ENCODE assay signal across 8 cellular contexts in genomic region chr22:31749636-31750364, GRCh38. TPM values are rescaled to one million over a fixed set of nuclear protein-coding genes. Genes with fewer than 3 reads are reported as not detected.
A peak's percentile ranks its signal among the peaks of the same experiment; 100 is the strongest.
DNase-seq lines count a peak whose midpoint lies in the region; ATAC-seq and TF ChIP-seq lines count a peak whose summit lies in the region.

Gene PRR14L (minus strand): TSS chr22:31750132. CDS start chr22:31738860, 11,272 bp downstream.

- peak within 1 kb of the TSS; percentile 96 for H3K9ac ChIP-seq in H9 (ENCODE audit: extremely low read depth, insufficient read length, low read length)

- H2BK12ac ChIP-seq in H9 (ENCODE audit: insufficient read length, low read depth, low read length): no peak within 1 kb of the TSS

- no peaks in the 10 kb centered on the region for H3K27me3 Mint-ChIP-seq in H9 (ENCODE audit: low read depth)
- H3K27me3 Mint-ChIP-seq in natural killer cell (ENCODE audit: low read depth in 2 of 2): no peaks in the 10 kb centered on the region

- H3K23ac ChIP-seq in H9 (ENCODE audit: insufficient read length, low read depth, low read length): no peak within 1 kb of the TSS

- H3K9me3 Mint-ChIP-seq in H9 (no peaks in the 10 kb centered on the region; a peak in 1 of 5 replicates), natural killer cell (no peaks in the 10 kb centered on the region)

- no peak within 1 kb of the TSS for H2BK15ac ChIP-seq in H9 (ENCODE audit: low read depth, low read length)

- peaks cover 14% of the 10 kb centered on the region; the same call in 1 of the 2 replicates for H3K79me2 ChIP-seq in H9 (ENCODE audit: insufficient read depth, low read length)

- H3K4ac ChIP-seq in H9 (ENCODE audit: low read depth, low read length): no peak within 1 kb of the TSS

- H3K4me1 Mint-ChIP-seq in H9 (peaks cover 53 to 56% of the 10 kb centered on the region in 2 experiments), natural killer cell (peaks cover 47 to 56% of the 10 kb centered on the region in 2 donors)

- H4K5ac ChIP-seq in H9 (ENCODE audit: insufficient read length, low read depth, low read length): peak within 1 kb of the TSS; percentile 24

- no peaks in the 10 kb centered on the region for H4K20me1 ChIP-seq in H9 (ENCODE audit: control insufficient read depth, insufficient read depth, insufficient read length)

- H3K27ac Mint-ChIP-seq in H9 (peak within 1 kb of the TSS; percentile 78 to 94 (median 93)), natural killer cell (peak within 1 kb of the TSS; percentile 87 to 89)

- peak within 1 kb of the TSS; percentile 87 for H3K18ac ChIP-seq in H9 (ENCODE audit: insufficient read length, low read depth, low read length)

- peak within 1 kb of the TSS; percentile 97 for H3K4me2 ChIP-seq in H9 (ENCODE audit: insufficient read depth, insufficient read length, low read length)

- peaks cover 7 to 21% (median 17%) of the 10 kb centered on the region in 3 experiments; a peak in 5 of 7 replicates for H3K36me3 Mint-ChIP-seq in H9 (ENCODE audit: insufficient read depth in 1 of 3, low read depth in 3 of 3)
- H3K36me3 Mint-ChIP-seq in natural killer cell: no peaks in the 10 kb centered on the region

- no peak within 1 kb of the TSS for H4K8ac ChIP-seq in H9 (replicated peaks; ENCODE audit: insufficient read length, low read depth, low read length)

- H2BK120ac ChIP-seq in H9 (ENCODE audit: low read depth, low read length, poor library complexity, severe bottlenecking): no peak within 1 kb of the TSS

- H2BK20ac ChIP-seq in H9 (ENCODE audit: low read depth, low read length, poor library complexity, severe bottlenecking): no peak within 1 kb of the TSS

- peaks cover 3% of the 10 kb centered on the region for H3K79me1 ChIP-seq in H9 (ENCODE audit: insufficient read depth, low read depth, low read length, poor library complexity, severe bottlenecking)

- H2BK5ac ChIP-seq in H9 (ENCODE audit: insufficient read length, low read length): no peak within 1 kb of the TSS

- peaks cover 24% of the 10 kb centered on the region for H3K36me3 ChIP-seq in MG63

- H3K56ac ChIP-seq in H9 (ENCODE audit: insufficient read length, low read depth, low read length): peak within 1 kb of the TSS; percentile 27

- H3K9me3 ChIP-seq in H9 (ENCODE audit: control insufficient read depth, low read depth, low read length) (no peaks in the 10 kb centered on the region), MG63 (no peaks in the 10 kb centered on the region)

- no peak within 1 kb of the TSS for H2AK5ac ChIP-seq in H9 (ENCODE audit: insufficient read length, low read length)

- no peak within 1 kb of the TSS for H4K91ac ChIP-seq in H9 (ENCODE audit: insufficient read length, low read depth, low read length)

- H3K4me3 ChIP-seq in MG63: peak within 1 kb of the TSS; percentile 97

- H3K4me1 ChIP-seq in H9 (ENCODE audit: insufficient read depth, low read length): peaks cover 7% of the 10 kb centered on the region

- H3K23me2 ChIP-seq in H9 (ENCODE audit: insufficient read length, low read depth, low read length, poor library complexity, severe bottlenecking): peaks cover 21% of the 10 kb centered on the region

- ATAC-seq in natural killer cell: peak; percentile 76 to 93 (median 79)

- no peak for TF ChIP-seq CTCF in H9 (conservative IDR thresholded peaks at IDR 0.05)
- TF ChIP-seq CTCF in natural killer cell (IDR thresholded peaks at IDR 0.05): no peak

- intact Hi-C loops in natural killer cell (cut with micrococcal nuclease): loop anchor here (2.0 to 5.0 kb wide), 2 partner anchors 85 to 252 kb away; partner anchors contain the start of gene SFI1

- peak within 1 kb of the TSS; percentile 85 for H3K14ac ChIP-seq in H9 (ENCODE audit: insufficient read depth, low read length)

- H2AFZ ChIP-seq in H9 (ENCODE audit: low read length): no peak within 1 kb of the TSS

- H3K4me3 Mint-ChIP-seq in H9 (peak within 1 kb of the TSS; percentile 90 to 95), natural killer cell (peak within 1 kb of the TSS; percentile 98)

- H3K27me3 ChIP-seq in H9 (ENCODE audit: insufficient read depth, low read length) (no peaks in the 10 kb centered on the region), MG63 (no peaks in the 10 kb centered on the region)

- DNase-seq in ELR (ENCODE audit: low read depth) (peak; percentile 95), H9 (peak; percentile 97), MG63 (peak; percentile 94), SHP77 (lab: John Stamatoyannopoulos, UW) (peak; percentile 94 to 96), fibroblast of peridontal ligament (ENCODE audit: extremely low read depth) (peak; percentile 87), natural killer cell (peak; percentile 99)
- peak; percentile 97 for DNase-seq in activated effector memory CD4-positive, alpha-beta T cell treated with Interleukin-2 at 50 U/mL for 16 hours
- peak; percentile 94 to 97 (median 96) for DNase-seq in stimulated activated naive CD4-positive, alpha-beta T cell (lab: John Stamatoyannopoulos, UW)

- WGBS in H9 (ENCODE audit: extremely low coverage, insufficient read length, low lambda C conversion rate): no CpG with 5 or more reads among the region's 62 CpGs

- H3K27ac ChIP-seq in H9 (ENCODE audit: insufficient read length, low read depth, low read length): peak within 1 kb of the TSS; percentile 73

- no peak within 1 kb of the TSS for H3T11ph ChIP-seq in H9 (ENCODE audit: low read length)

RNA-seq across cellular contexts. Expression of gene PRR14L, which starts in this region (rescaled TPM):
- total RNA-seq in H9 (2021): 127 and 138 TPM in 2 replicates
- 0.69 and 3.5 TPM in 2 replicates for total RNA-seq in MG63 (2014; rRNA removed; shearing (Covaris generic); ENCODE audit: low replicate concordance)
- 10 to 100 TPM; 39.3 to 54.1 (median 54.0) TPM for total RNA-seq in natural killer cell

Comparison
In these comparisons a context has a peak if more than half of its experiments do, and no peak if none do; other contexts are left out.
1. Peak in every context shown above with its lines: DNase-seq, ATAC-seq, H3K4me3 ChIP-seq and H3K27ac ChIP-seq.